8 cellular contexts compared by ENCODE assay signal in genomic region chr13:45367358-45367757, GRCh38. TPM values are rescaled to one million over a fixed set of nuclear protein-coding genes. Genes with fewer than 3 reads are reported as not detected.
DNase-seq lines count a peak whose midpoint lies in the region; ATAC-seq and TF ChIP-seq lines count a peak whose summit lies in the region.

No MANE protein-coding gene starts in this region.

- TF ChIP-seq CTCF in ascending aorta (IDR thresholded peaks at IDR 0.05) (no peak), right lobe of liver (IDR thresholded peaks at IDR 0.05) (no peak)

- H3K36me3 ChIP-seq in ascending aorta (peaks cover 5 to 17% of the 10 kb centered on the region in 2 donors), right lobe of liver (no peaks in the 10 kb centered on the region)

- ATAC-seq in GM21526 (IDR thresholded peaks at IDR 0.05; ENCODE audit: low FRiP score, unreplicated experiment) (peak; percentile 84), right lobe of liver (peak; percentile 13 to 86 (median 36))

- H3K36me3 Mint-ChIP-seq in T-helper 2 cell treated with Interferon-gamma antibody and Interleukin-4, amounts not matched to agents 5 μg/mL and 100 μg/mL, for 36 hours (ENCODE audit: low read depth) = peaks cover 32% of the 10 kb centered on the region

- no peaks in the 10 kb centered on the region for H3K27me3 Mint-ChIP-seq in T-helper 2 cell treated with Interferon-gamma antibody and Interleukin-4, amounts not matched to agents 5 μg/mL and 100 μg/mL, for 36 hours (ENCODE audit: low read depth)

- peak overlapping the region; percentile 61 for H3K4me3 Mint-ChIP-seq in T-helper 2 cell treated with Interferon-gamma antibody and Interleukin-4, amounts not matched to agents 5 μg/mL and 100 μg/mL, for 36 hours

- H3K9me3 Mint-ChIP-seq in T-helper 2 cell treated with Interferon-gamma antibody and Interleukin-4, amounts not matched to agents 5 μg/mL and 100 μg/mL, for 36 hours = peaks cover 8% of the 10 kb centered on the region

- no peak for TF ChIP-seq POLR2A in right lobe of liver (IDR thresholded peaks at IDR 0.05)

- H3K4me1 ChIP-seq in ascending aorta = peaks cover 0 to 5% of the 10 kb centered on the region in 2 donors
- peaks cover 0 to 3% (median 0%) of the 10 kb centered on the region in 4 donors for H3K4me1 ChIP-seq in right lobe of liver

- H3K9me3 ChIP-seq in ascending aorta = no peaks in the 10 kb centered on the region
- no peaks in the 10 kb centered on the region for H3K9me3 ChIP-seq in right lobe of liver

- WGBS in right lobe of liver (ENCODE audit: insufficient coverage, low coverage, low lambda C conversion rate, missing lambda C conversion rate) = 50% methylated on average over 2 of the region's 2 CpGs

- H3K27ac Mint-ChIP-seq in T-helper 2 cell treated with Interferon-gamma antibody and Interleukin-4, amounts not matched to agents 5 μg/mL and 100 μg/mL, for 36 hours = peak overlapping the region; percentile 92

- H3K4me3 ChIP-seq in ascending aorta (no peak overlapping the region), right lobe of liver (no peak overlapping the region)

- intact Hi-C loops in ascending aorta (cut with DNase I) (no loop called here), right lobe of liver (cut with DNase I) (no loop called here)

- peak; percentile 85 for DNase-seq in DMS53 treated with DMSO at 0.1 percent for 48 hours (lab: John Stamatoyannopoulos, UW; ENCODE audit: unreplicated experiment)
- DNase-seq in HS-5 (ENCODE audit: low read depth) = peak; percentile 69
- DNase-seq in T-helper 2 cell treated with Interferon-gamma antibody and Interleukin-4, amounts not matched to agents 5 μg/mL and 100 μg/mL, for 36 hours (ENCODE audit: low spot score) = peak; percentile 91
- peak; percentile 60 to 76 for DNase-seq in ascending aorta (ENCODE audit: low spot score in 2 of 2)
- DNase-seq in right lobe of liver = peak in 1 of 3 donors; percentile 70
- DNase-seq in stimulated activated naive CD4-positive, alpha-beta T cell (lab: John Stamatoyannopoulos, UW) = peak; percentile 65 to 86 (median 78)
- no peak for DNase-seq in NCI-H82 treated with DMSO at 0.1 percent for 48 hours (lab: John Stamatoyannopoulos, UW; ENCODE audit: unreplicated experiment)

- peaks cover 43% of the 10 kb centered on the region for H3K4me1 Mint-ChIP-seq in T-helper 2 cell treated with Interferon-gamma antibody and Interleukin-4, amounts not matched to agents 5 μg/mL and 100 μg/mL, for 36 hours (ENCODE audit: low read depth)

- H3K27me3 ChIP-seq in ascending aorta (no peaks in the 10 kb centered on the region), right lobe of liver (no peaks in the 10 kb centered on the region)

- H3K27ac ChIP-seq in ascending aorta (peak overlapping the region; percentile 19 to 49), right lobe of liver (no peak overlapping the region)

RNA-seq across cellular contexts. Expression of gene TPT1, which starts 26.4 kb away (rescaled TPM):
- total RNA-seq in ascending aorta (2,079 TPM), right lobe of liver (1,000 to 10,000 TPM; 1,466 to 3,393 (median 2,295) TPM)

RNA-seq across cellular contexts. Expression of gene SLC25A30, which starts 50.8 kb away (rescaled TPM):
- total RNA-seq in ascending aorta = 1.9 TPM
- total RNA-seq in right lobe of liver = 10 to 100 TPM; 16.1 to 60.4 (median 45.0) TPM

Comparison
In these comparisons a context has a peak if more than half of its experiments do, and no peak if none do; other contexts are left out.
1. H3K27ac ChIP-seq: peak in ascending aorta (2 of 2); none in right lobe of liver (0 of 3).